20 cellular contexts compared by ENCODE assay signal in genomic region chr7:37363536-37364172, GRCh38.
DNase-seq lines count a peak whose midpoint lies in the region; ATAC-seq, FAIRE-seq and TF ChIP-seq lines count a peak whose summit lies in the region.
"Had no signal": no experiment of that assay in that cellular context is flagged by ENCODE, and none has a peak within 500 bp of the region (broad histone marks: within the 10 kb centered on the region; RNA-seq: fewer than 3 reads in every experiment).

No MANE protein-coding gene starts in this region.

- peak; percentile 47 for ATAC-seq in CD4-positive, alpha-beta T cell (ENCODE audit: poor library complexity)
- ATAC-seq in activated T-cell treated with anti-CD3 and anti-CD28 coated beads, Interleukin-2, amount 50 U/mL, for 72 hours (replicated peaks in 1 of 2): peak; percentile 37 to 47
- no peak for ATAC-seq in GM18867 (IDR thresholded peaks at IDR 0.05; ENCODE audit: unreplicated experiment)
- ATAC-seq: lower lobe of right lung, sciatic nerve had no signal

- H3K27ac Mint-ChIP-seq in CD4-positive, alpha-beta T cell: peak overlapping the region; percentile 85
- H3K27ac Mint-ChIP-seq in activated T-cell treated with anti-CD3 and anti-CD28 coated beads, Interleukin-2, amount 50 U/mL, for 72 hours: peak overlapping the region; percentile 88
- H3K27ac Mint-ChIP-seq in endothelial cell (ENCODE audit: unreplicated experiment): peak overlapping the region; percentile 40
- H3K27ac Mint-ChIP-seq: type B pancreatic cell had no signal

- no peak for TF ChIP-seq POLR2A in GM12892 (IDR thresholded peaks at IDR 0.05; ENCODE audit: low read depth, low read length)
- TF ChIP-seq POLR2A in H54 (IDR thresholded peaks at IDR 0.05; ENCODE audit: low read depth, low read length): no peak

- DNase-seq in CD4-positive, alpha-beta T cell: no peak
- DNase-seq in GM12892 (ENCODE audit: insufficient read length) (no peak), endothelial cell (ENCODE audit: low spot score) (no peak), HuH-7 (ENCODE audit: low spot score) (no peak), H54 (ENCODE audit: insufficient read length, low spot score) (no peak)
- DNase-seq in activated T-cell treated with anti-CD3 and anti-CD28 coated beads, Interleukin-2, amount 50 U/mL, for 72 hours: no peak
- DNase-seq: activated CD8-positive, alpha-beta memory T cell treated with anti-CD3 and anti-CD28 coated beads for 24 hours; activated effector memory CD4-positive, alpha-beta T cell treated with Interleukin-2 at 50 U/mL for 16 hours; COR-L47; lower lobe of right lung; NCI-H1417; NCI-H2107; NCI-H510A treated with DMSO at 0.1 percent for 48 hours; stimulated activated naive CD4-positive, alpha-beta T cell treated with Interleukin-2 at 50 U/mL for 16 hours had no signal

- no peaks in the 10 kb centered on the region for H3K27me3 Mint-ChIP-seq in CD4-positive, alpha-beta T cell
- H3K27me3 Mint-ChIP-seq in activated T-cell treated with anti-CD3 and anti-CD28 coated beads, Interleukin-2, amount 50 U/mL, for 72 hours (ENCODE audit: low read depth): no peaks in the 10 kb centered on the region
- peaks cover 9% of the 10 kb centered on the region for H3K27me3 Mint-ChIP-seq in endothelial cell (ENCODE audit: unreplicated experiment)
- H3K27me3 Mint-ChIP-seq: type B pancreatic cell had no signal

- no peaks in the 10 kb centered on the region for H3K36me3 Mint-ChIP-seq in CD4-positive, alpha-beta T cell (ENCODE audit: low read depth)
- peaks cover 0 to 4% of the 10 kb centered on the region in 2 donors for H3K36me3 Mint-ChIP-seq in activated T-cell treated with anti-CD3 and anti-CD28 coated beads, Interleukin-2, amount 50 U/mL, for 72 hours (ENCODE audit: insufficient read depth in 2 of 2)
- peaks cover 19% of the 10 kb centered on the region for H3K36me3 Mint-ChIP-seq in endothelial cell (ENCODE audit: low read depth, unreplicated experiment)
- H3K36me3 Mint-ChIP-seq: type B pancreatic cell had no signal

- no peaks in the 10 kb centered on the region for H3K9me3 ChIP-seq in CD4-positive, alpha-beta T cell (ENCODE audit: control insufficient read depth, low read length)
- H3K9me3 ChIP-seq: lower lobe of right lung had no signal

- H3K9me3 Mint-ChIP-seq in CD4-positive, alpha-beta T cell: no peaks in the 10 kb centered on the region
- peaks cover 0 to 7% of the 10 kb centered on the region in 2 donors for H3K9me3 Mint-ChIP-seq in activated T-cell treated with anti-CD3 and anti-CD28 coated beads, Interleukin-2, amount 50 U/mL, for 72 hours
- no peaks in the 10 kb centered on the region for H3K9me3 Mint-ChIP-seq in endothelial cell (ENCODE audit: unreplicated experiment)
- H3K9me3 Mint-ChIP-seq: type B pancreatic cell had no signal

- peak overlapping the region; percentile 47 for H3K4me3 Mint-ChIP-seq in CD4-positive, alpha-beta T cell
- peak overlapping the region; percentile 59 to 81 for H3K4me3 Mint-ChIP-seq in activated T-cell treated with anti-CD3 and anti-CD28 coated beads, Interleukin-2, amount 50 U/mL, for 72 hours
- peak overlapping the region; percentile 48 for H3K4me3 Mint-ChIP-seq in endothelial cell (ENCODE audit: unreplicated experiment)
- H3K4me3 Mint-ChIP-seq: type B pancreatic cell had no signal

- H3K27me3 ChIP-seq in CD4-positive, alpha-beta T cell (ENCODE audit: control insufficient read depth, insufficient read depth, low read length): no peaks in the 10 kb centered on the region

- POLR2A ChIA-PET in CD4-positive, alpha-beta T cell (lab: Charles Lee): interaction anchor here (0.6 to 2.3 kb wide), 4 partner anchors 10 to 84 kb away, joined by 3 to 21 read pairs (median 12); partner anchors contain the start of gene ELMO1

- intact Hi-C loops in CD4-positive, alpha-beta T cell (cut with DNase I, micrococcal nuclease): no loop called here

- peaks cover 88% of the 10 kb centered on the region for H3K4me1 Mint-ChIP-seq in CD4-positive, alpha-beta T cell (ENCODE audit: low read depth)
- H3K4me1 Mint-ChIP-seq in activated T-cell treated with anti-CD3 and anti-CD28 coated beads, Interleukin-2, amount 50 U/mL, for 72 hours (ENCODE audit: low read depth): peaks cover 99% of the 10 kb centered on the region
- peaks cover 61% of the 10 kb centered on the region for H3K4me1 Mint-ChIP-seq in endothelial cell (ENCODE audit: unreplicated experiment)

- TF ChIP-seq CTCF in CD4-positive, alpha-beta T cell (IDR thresholded peaks at IDR 0.05): no peak
- no peak for TF ChIP-seq CTCF in endothelial cell (IDR thresholded peaks at IDR 0.05; ENCODE audit: unreplicated experiment)

- FAIRE-seq in GM12892 (lab: Jason Lieb, UNC) (peak; percentile 21), H54 (lab: Jason Lieb, UNC) (no peak)
- FAIRE-seq: astrocyte, GM18507, islet of Langerhans had no signal

- CTCF ChIA-PET in CD4-positive, alpha-beta T cell (lab: Charles Lee): no interaction called here

- peak overlapping the region; percentile 46 for H3K27ac ChIP-seq in CD4-positive, alpha-beta T cell (ENCODE audit: low read depth, low read length)
- H3K27ac ChIP-seq: lower lobe of right lung had no signal
